17 cellular contexts compared by ENCODE assay signal in genomic region chr1:119093721-119094120, GRCh38. TPM values are rescaled to one million over a fixed set of nuclear protein-coding genes. Genes with fewer than 3 reads are reported as not detected.
DNase-seq lines count a peak whose midpoint lies in the region; ATAC-seq lines count a peak whose summit lies in the region.
"Had no signal": no experiment of that assay in that cellular context is flagged by ENCODE, and none has a peak within 500 bp of the region (broad histone marks: within the 10 kb centered on the region; RNA-seq: fewer than 3 reads in every experiment).

No MANE protein-coding gene starts in this region.

- DNase-seq in EH (ENCODE audit: low read depth) (peak; percentile 39), H4 (ENCODE audit: low spot score) (peak; percentile 57), OCI-M1 (lab: John Stamatoyannopoulos, UW) (peak; percentile 18), islet precursor cell (peak; percentile 64), LoVo (ENCODE audit: low spot score) (no peak), DMS53 treated with DMSO at 0.1 percent for 48 hours (lab: John Stamatoyannopoulos, UW; ENCODE audit: unreplicated experiment) (no peak)
- DNase-seq: ACHN; CD4-positive, CD25-positive, alpha-beta regulatory T cell; DMS79 treated with DMSO at 0.1 percent for 48 hours; NCI-H1436 treated with DMSO at 0.1 percent for 48 hours; NCI-H2081 treated with DMSO at 0.1 percent for 48 hours; NCI-H2227 treated with DMSO at 0.1 percent for 48 hours; NCI-H526 treated with DMSO at 0.1 percent for 48 hours; NK-92 treated with Interleukin-12 subunit alpha and Interleukin-12 subunit beta, amount 100 ng/mL, for 24 hours; SHP77 had no signal

- ATAC-seq in GM18511 (IDR thresholded peaks at IDR 0.05; ENCODE audit: unreplicated experiment), result no peak
- ATAC-seq in GM18517 (IDR thresholded peaks at IDR 0.05; ENCODE audit: unreplicated experiment), result no peak

RNA-seq across cellular contexts. Expression of gene WARS2, which starts 46.7 kb away (rescaled TPM):
- 15.1 and 21.9 TPM in 2 replicates for total RNA-seq in H4 (2014; rRNA removed; shearing (Covaris generic))

Comparison
In these comparisons a context has a peak if more than half of its experiments do, and no peak if none do; other contexts are left out.
1. DNase-seq: peak in EH (single experiment), H4 (single experiment), OCI-M1 (single experiment) and islet precursor cell (single experiment); none in LoVo (single experiment) and DMS53 treated with DMSO at 0.1 percent for 48 hours (single experiment).